In genomic region chr6:136738178-136739057, GRCh38 we compare ENCODE assay signal across 1 cellular context.
TF ChIP-seq lines count a peak whose summit lies in the region.

No MANE protein-coding gene starts in this region.

TF ChIP-seq in SK-N-SH treated with all-trans-retinoic acid at 6 μM for 48 hours, 23 proteins besides CTCF, POLR2A, EP300 and RAD21 (continued from another document):
- no peak for TF ChIP-seq PATZ1 (CRISPR knock-in tag; IDR thresholded peaks at IDR 0.05; ENCODE audit: borderline replicate concordance)
- TF ChIP-seq ZFP30 (CRISPR knock-in tag; IDR thresholded peaks at IDR 0.05), result no peak
- no peak for TF ChIP-seq ZNF8 (CRISPR knock-in tag; IDR thresholded peaks at IDR 0.05)
- TF ChIP-seq PPARA (CRISPR knock-in tag; IDR thresholded peaks at IDR 0.05; ENCODE audit: borderline replicate concordance), result no peak
- TF ChIP-seq, protein P1, sequence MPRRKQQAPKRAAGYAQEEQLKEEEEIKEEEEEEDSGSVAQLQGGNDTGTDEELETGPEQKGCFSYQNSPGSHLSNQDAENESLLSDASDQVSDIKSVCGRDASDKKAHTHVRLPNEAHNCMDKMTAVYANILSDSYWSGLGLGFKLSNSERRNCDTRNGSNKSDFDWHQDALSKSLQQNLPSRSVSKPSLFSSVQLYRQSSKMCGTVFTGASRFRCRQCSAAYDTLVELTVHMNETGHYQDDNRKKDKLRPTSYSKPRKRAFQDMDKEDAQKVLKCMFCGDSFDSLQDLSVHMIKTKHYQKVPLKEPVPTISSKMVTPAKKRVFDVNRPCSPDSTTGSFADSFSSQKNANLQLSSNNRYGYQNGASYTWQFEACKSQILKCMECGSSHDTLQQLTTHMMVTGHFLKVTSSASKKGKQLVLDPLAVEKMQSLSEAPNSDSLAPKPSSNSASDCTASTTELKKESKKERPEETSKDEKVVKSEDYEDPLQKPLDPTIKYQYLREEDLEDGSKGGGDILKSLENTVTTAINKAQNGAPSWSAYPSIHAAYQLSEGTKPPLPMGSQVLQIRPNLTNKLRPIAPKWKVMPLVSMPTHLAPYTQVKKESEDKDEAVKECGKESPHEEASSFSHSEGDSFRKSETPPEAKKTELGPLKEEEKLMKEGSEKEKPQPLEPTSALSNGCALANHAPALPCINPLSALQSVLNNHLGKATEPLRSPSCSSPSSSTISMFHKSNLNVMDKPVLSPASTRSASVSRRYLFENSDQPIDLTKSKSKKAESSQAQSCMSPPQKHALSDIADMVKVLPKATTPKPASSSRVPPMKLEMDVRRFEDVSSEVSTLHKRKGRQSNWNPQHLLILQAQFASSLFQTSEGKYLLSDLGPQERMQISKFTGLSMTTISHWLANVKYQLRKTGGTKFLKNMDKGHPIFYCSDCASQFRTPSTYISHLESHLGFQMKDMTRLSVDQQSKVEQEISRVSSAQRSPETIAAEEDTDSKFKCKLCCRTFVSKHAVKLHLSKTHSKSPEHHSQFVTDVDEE (CRISPR knock-in tag; IDR thresholded peaks at IDR 0.05), result no peak
- no peak for TF ChIP-seq ESRRG (CRISPR knock-in tag; IDR thresholded peaks at IDR 0.05)
- no peak for TF ChIP-seq CREB5 (CRISPR knock-in tag; IDR thresholded peaks at IDR 0.05; ENCODE audit: low read depth)
- TF ChIP-seq ZC3H10 (CRISPR knock-in tag; IDR thresholded peaks at IDR 0.05), result no peak
- TF ChIP-seq TCF4 (CRISPR knock-in tag; IDR thresholded peaks at IDR 0.05; ENCODE audit: borderline replicate concordance), result no peak
- TF ChIP-seq ARNTL (CRISPR knock-in tag; IDR thresholded peaks at IDR 0.05; ENCODE audit: borderline replicate concordance, low read depth), result no peak
- no peak for TF ChIP-seq OSR1 (CRISPR knock-in tag; IDR thresholded peaks at IDR 0.05)
